8 cellular contexts compared by ENCODE assay signal in the genomic region with DNA sequence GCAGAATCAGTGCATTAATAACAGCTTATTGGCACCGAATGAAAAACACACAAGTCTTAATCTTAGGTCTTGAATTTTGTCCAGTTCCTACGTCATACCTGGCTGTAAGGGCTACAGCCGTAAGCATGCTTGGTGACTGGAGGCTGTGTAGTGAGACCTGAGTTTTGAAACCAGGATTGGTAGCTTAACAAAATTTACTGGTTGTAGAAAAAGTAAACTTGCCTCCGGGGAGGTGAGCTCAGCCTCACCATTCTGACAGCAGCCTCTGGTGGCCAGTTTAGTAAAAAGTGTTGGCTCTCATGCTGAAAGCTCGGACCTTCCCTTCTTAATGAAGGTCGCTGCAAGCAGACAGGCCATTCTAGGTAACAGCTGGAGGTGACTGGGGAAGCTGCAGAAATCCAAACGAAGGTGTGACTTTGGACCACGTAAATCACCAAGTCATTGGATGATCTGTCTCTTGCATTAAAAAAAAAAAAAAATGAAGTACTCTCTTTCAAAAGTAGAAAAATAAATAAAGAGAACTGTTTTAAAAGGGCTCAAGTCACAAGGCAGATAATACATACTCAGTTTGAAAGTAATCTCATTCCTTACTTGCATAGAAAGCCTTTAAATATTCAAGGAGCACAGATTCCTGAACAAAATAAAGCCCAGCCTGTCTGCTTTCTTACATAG. TPM values are rescaled to one million over a fixed set of nuclear protein-coding genes. Genes with fewer than 3 reads are reported as not detected.
DNase-seq lines count a peak whose midpoint lies in the region; ATAC-seq and TF ChIP-seq lines count a peak whose summit lies in the region.

No MANE protein-coding gene starts in this region.

- WGBS in liver: 30% methylated on average over 8 of the region's 8 CpGs

- TF ChIP-seq CTCF in BE2C (IDR thresholded peaks at IDR 0.05; ENCODE audit: low read depth, low read length): peak; percentile 73
- peak; percentile 51 for TF ChIP-seq CTCF in liver (IDR thresholded peaks at IDR 0.05; ENCODE audit: low read depth, low read length, missing input control)

- H3K9ac ChIP-seq in liver (ENCODE audit: low read depth in 1 of 2, low read length in 2 of 2) (no peak overlapping the region), Karpas-422 (ENCODE audit: low read length) (no peak overlapping the region)

- ATAC-seq in GM21825 (IDR thresholded peaks at IDR 0.05; ENCODE audit: unreplicated experiment): no peak

- no peak overlapping the region for H3K4me2 ChIP-seq in Karpas-422 (ENCODE audit: low read depth, low read length, poor library complexity, severe bottlenecking)

- no peaks in the 10 kb centered on the region for H4K20me1 ChIP-seq in Karpas-422 (ENCODE audit: insufficient read depth, low read depth, low read length)

- H3K36me3 ChIP-seq in BE2C (no peaks in the 10 kb centered on the region), liver (ENCODE audit: control insufficient read depth in 4 of 4, insufficient read depth in 3 of 4, low read depth in 1 of 4, low read length in 3 of 4) (no peaks in the 10 kb centered on the region), Karpas-422 (ENCODE audit: insufficient read depth, low read length) (no peaks in the 10 kb centered on the region)

- no peaks in the 10 kb centered on the region for H3K9me2 ChIP-seq in Karpas-422 (replicated peaks; ENCODE audit: insufficient read depth, low read length)

- H3K4me3 ChIP-seq in BE2C (ENCODE audit: low read depth, low read length) (no peak overlapping the region), liver (ENCODE audit: low read depth in 1 of 3, low read length in 3 of 3) (no peak overlapping the region), Karpas-422 (ENCODE audit: low read length) (no peak overlapping the region)

- DNase-seq in BE2C (no peak), Kasumi-1 (lab: John Stamatoyannopoulos, UW) (peak; percentile 3 to 41), cerebellar cortex (ENCODE audit: low spot score) (peak; percentile 52), NCI-H187 (lab: John Stamatoyannopoulos, UW) (no peak), Karpas-422 (no peak), GOT3 (lab: John Stamatoyannopoulos, UW) (no peak)

- H3K27ac ChIP-seq in liver (ENCODE audit: low read depth in 1 of 2, low read length in 2 of 2) (peak overlapping the region; percentile 66 to 70), Karpas-422 (ENCODE audit: low read length) (no peak overlapping the region)

- H3K27me3 ChIP-seq in BE2C (no peaks in the 10 kb centered on the region), liver (ENCODE audit: control insufficient read depth in 4 of 4, insufficient read depth in 4 of 4, low read length in 3 of 4) (no peaks in the 10 kb centered on the region), Karpas-422 (ENCODE audit: low read length) (no peaks in the 10 kb centered on the region)

- peaks cover 6% of the 10 kb centered on the region; the same call in 1 of the 2 replicates for H3K79me2 ChIP-seq in Karpas-422 (ENCODE audit: low read length)

- TF ChIP-seq RAD21 in liver (IDR thresholded peaks at IDR 0.05): peak; percentile 82 to 83

- no peaks in the 10 kb centered on the region for H3K9me3 ChIP-seq in BE2C
- H3K9me3 ChIP-seq in liver (ENCODE audit: control insufficient read depth in 4 of 4, low read length in 3 of 4): no peaks in the 10 kb centered on the region
- no peaks in the 10 kb centered on the region for H3K9me3 ChIP-seq in Karpas-422 (ENCODE audit: low read length)

- no peak overlapping the region for H2AFZ ChIP-seq in Karpas-422 (ENCODE audit: low read length)

- H3K4me1 ChIP-seq in BE2C (no peaks in the 10 kb centered on the region), liver (ENCODE audit: control insufficient read depth in 4 of 4, insufficient read depth in 4 of 4, low read length in 3 of 4) (peaks cover 0 to 28% (median 23%) of the 10 kb centered on the region in 4 donors), Karpas-422 (ENCODE audit: low read length) (no peaks in the 10 kb centered on the region)

TF ChIP-seq in liver, 16 proteins besides CTCF, POLR2A, EP300 and RAD21:
- TF ChIP-seq, protein P1, sequence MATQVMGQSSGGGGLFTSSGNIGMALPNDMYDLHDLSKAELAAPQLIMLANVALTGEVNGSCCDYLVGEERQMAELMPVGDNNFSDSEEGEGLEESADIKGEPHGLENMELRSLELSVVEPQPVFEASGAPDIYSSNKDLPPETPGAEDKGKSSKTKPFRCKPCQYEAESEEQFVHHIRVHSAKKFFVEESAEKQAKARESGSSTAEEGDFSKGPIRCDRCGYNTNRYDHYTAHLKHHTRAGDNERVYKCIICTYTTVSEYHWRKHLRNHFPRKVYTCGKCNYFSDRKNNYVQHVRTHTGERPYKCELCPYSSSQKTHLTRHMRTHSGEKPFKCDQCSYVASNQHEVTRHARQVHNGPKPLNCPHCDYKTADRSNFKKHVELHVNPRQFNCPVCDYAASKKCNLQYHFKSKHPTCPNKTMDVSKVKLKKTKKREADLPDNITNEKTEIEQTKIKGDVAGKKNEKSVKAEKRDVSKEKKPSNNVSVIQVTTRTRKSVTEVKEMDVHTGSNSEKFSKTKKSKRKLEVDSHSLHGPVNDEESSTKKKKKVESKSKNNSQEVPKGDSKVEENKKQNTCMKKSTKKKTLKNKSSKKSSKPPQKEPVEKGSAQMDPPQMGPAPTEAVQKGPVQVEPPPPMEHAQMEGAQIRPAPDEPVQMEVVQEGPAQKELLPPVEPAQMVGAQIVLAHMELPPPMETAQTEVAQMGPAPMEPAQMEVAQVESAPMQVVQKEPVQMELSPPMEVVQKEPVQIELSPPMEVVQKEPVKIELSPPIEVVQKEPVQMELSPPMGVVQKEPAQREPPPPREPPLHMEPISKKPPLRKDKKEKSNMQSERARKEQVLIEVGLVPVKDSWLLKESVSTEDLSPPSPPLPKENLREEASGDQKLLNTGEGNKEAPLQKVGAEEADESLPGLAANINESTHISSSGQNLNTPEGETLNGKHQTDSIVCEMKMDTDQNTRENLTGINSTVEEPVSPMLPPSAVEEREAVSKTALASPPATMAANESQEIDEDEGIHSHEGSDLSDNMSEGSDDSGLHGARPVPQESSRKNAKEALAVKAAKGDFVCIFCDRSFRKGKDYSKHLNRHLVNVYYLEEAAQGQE (IDR thresholded peaks at IDR 0.05): no peak
- peak in 1 of 2 donors; percentile 13 for TF ChIP-seq JUND (IDR thresholded peaks at IDR 0.05)
- TF ChIP-seq HNF4A (conservative IDR thresholded peaks at IDR 0.05): peak in 1 of 2 donors; percentile 16

RNA-seq across cellular contexts. Expression of a gene that starts 48.8 kb away (rescaled TPM):
- 8.8 TPM for polyA plus RNA-seq in BE2C (2012; ENCODE audit: insufficient read depth, insufficient read length, low read depth)
- 10 to 100 TPM in 1 of 2 donors, 1 to 10 TPM in 1; 8.1 to 22.5 TPM for total RNA-seq in liver
- polyA plus RNA-seq in liver: 1 to 10 TPM; 6.6 to 8.4 TPM
- 36.2 and 55.9 TPM in 2 replicates for total RNA-seq in Karpas-422 (2014; rRNA removed; shearing (Covaris generic); ENCODE audit: low replicate concordance)

Comparison
In these comparisons a context has a peak if more than half of its experiments do, and no peak if none do; other contexts are left out.
1. DNase-seq: peak in Kasumi-1 (2 of 2) and cerebellar cortex (single experiment); none in BE2C (single experiment), NCI-H187 (0 of 2), Karpas-422 (single experiment) and GOT3 (single experiment).